ENCODE assay signal across 13 cellular contexts in genomic region chr2:20207051-20207450, GRCh38. TPM values are rescaled to one million over a fixed set of nuclear protein-coding genes. Genes with fewer than 3 reads are reported as not detected.
DNase-seq lines count a peak whose midpoint lies in the region; ATAC-seq and TF ChIP-seq lines count a peak whose summit lies in the region.
"Had no signal": no experiment of that assay in that cellular context is flagged by ENCODE, and none has a peak within 500 bp of the region (broad histone marks: within the 10 kb centered on the region; RNA-seq: fewer than 3 reads in every experiment).

No MANE protein-coding gene starts in this region.

- H3K27me3 Mint-ChIP-seq in activated naive CD4-positive, alpha-beta T cell treated with anti-CD3 and anti-CD28 coated beads, Interleukin-2, amount 10 ng/mL, durations not matched to agents 7 days and 5 days, result peaks cover 9% of the 10 kb centered on the region

- H3K36me3 ChIP-seq in mucosa of stomach (ENCODE audit: control insufficient read depth, insufficient read depth, low read length) (peaks cover 11% of the 10 kb centered on the region), testis (ENCODE audit: low read depth, missing control alignments) (no peaks in the 10 kb centered on the region)
- H3K36me3 ChIP-seq: spleen had no signal

- TF ChIP-seq CTCF in testis (IDR thresholded peaks at IDR 0.05), result no peak

- CTCF ChIA-PET in activated naive CD4-positive, alpha-beta T cell treated with anti-CD3 and anti-CD28 coated beads, Interleukin-2, amount 10 ng/mL, durations not matched to agents 7 days and 5 days (lab: Charles Lee), result no interaction called here

- H3K27me3 ChIP-seq in mucosa of stomach (ENCODE audit: control insufficient read depth, insufficient read depth, low read length) (no peaks in the 10 kb centered on the region), testis (no peaks in the 10 kb centered on the region)
- H3K27me3 ChIP-seq: spleen had no signal

- no peaks in the 10 kb centered on the region for H3K36me3 Mint-ChIP-seq in activated naive CD4-positive, alpha-beta T cell treated with anti-CD3 and anti-CD28 coated beads, Interleukin-2, amount 10 ng/mL, durations not matched to agents 7 days and 5 days
- H3K36me3 Mint-ChIP-seq: CD14-positive monocyte had no signal

- H3K4me1 Mint-ChIP-seq in activated naive CD4-positive, alpha-beta T cell treated with anti-CD3 and anti-CD28 coated beads, Interleukin-2, amount 10 ng/mL, durations not matched to agents 7 days and 5 days, result no peaks in the 10 kb centered on the region

- H3K4me3 Mint-ChIP-seq in activated naive CD4-positive, alpha-beta T cell treated with anti-CD3 and anti-CD28 coated beads, Interleukin-2, amount 10 ng/mL, durations not matched to agents 7 days and 5 days, result no peak overlapping the region
- H3K4me3 Mint-ChIP-seq: activated CD8-positive, alpha-beta T cell treated with anti-CD3 and anti-CD28 coated beads, Interleukin-2, amount 10 ng/mL, durations not matched to agents 7 days and 5 days; CD14-positive monocyte had no signal

- no peak for TF ChIP-seq POLR2A in testis (IDR thresholded peaks at IDR 0.05)

- H3K9ac ChIP-seq in mucosa of stomach (ENCODE audit: low read length), result peak overlapping the region; percentile 40
- H3K9ac ChIP-seq: SK-N-SH had no signal

- DNase-seq in activated naive CD4-positive, alpha-beta T cell treated with anti-CD3 and anti-CD28 coated beads, Interleukin-2, amount 10 ng/mL, durations not matched to agents 7 days and 5 days, result no peak
- no peak for DNase-seq in OCI-M2 (lab: John Stamatoyannopoulos, UW; ENCODE audit: unreplicated experiment)
- DNase-seq in testis, result no peak
- no peak for DNase-seq in foreskin melanocyte
- DNase-seq: activated CD8-positive, alpha-beta T cell treated with anti-CD3 and anti-CD28 coated beads, Interleukin-2, amount 10 ng/mL, durations not matched to agents 7 days and 5 days; SK-N-SH; spleen had no signal

- H3K9me3 ChIP-seq in mucosa of stomach (ENCODE audit: control insufficient read depth, low read length) (no peaks in the 10 kb centered on the region), testis (no peaks in the 10 kb centered on the region)
- H3K9me3 ChIP-seq: SK-N-SH, spleen had no signal

- no peak overlapping the region for H3K4me3 ChIP-seq in mucosa of stomach (ENCODE audit: low read length)
- no peak overlapping the region for H3K4me3 ChIP-seq in testis
- H3K4me3 ChIP-seq: K562, spleen had no signal

- no peak overlapping the region for H3K27ac ChIP-seq in testis

- intact Hi-C loops in testis (cut with DNase I; ENCODE audit: low total_unique reads), result no loop called here

- H3K4me1 ChIP-seq in mucosa of stomach (ENCODE audit: control insufficient read depth, insufficient read depth, low read length), result peaks cover 75% of the 10 kb centered on the region
- no peaks in the 10 kb centered on the region for H3K4me1 ChIP-seq in testis

- 77 to 83% methylated on average over 4 to 5 of the region's 5 CpGs for WGBS in testis, 2 donors

- ATAC-seq in GM18502 (IDR thresholded peaks at IDR 0.05; ENCODE audit: poor library complexity, unreplicated experiment) (peak; percentile 58), GM21619 (IDR thresholded peaks at IDR 0.05; ENCODE audit: unreplicated experiment) (peak; percentile 62), HG03558 (IDR thresholded peaks at IDR 0.05; ENCODE audit: extremely low read depth, unreplicated experiment) (peak; percentile 69)
- ATAC-seq: activated CD8-positive, alpha-beta T cell treated with anti-CD3 and anti-CD28 coated beads, Interleukin-2, amount 10 ng/mL, durations not matched to agents 7 days and 5 days; K562 had no signal

- no peak overlapping the region for H3K27ac Mint-ChIP-seq in activated naive CD4-positive, alpha-beta T cell treated with anti-CD3 and anti-CD28 coated beads, Interleukin-2, amount 10 ng/mL, durations not matched to agents 7 days and 5 days
- H3K27ac Mint-ChIP-seq: activated CD8-positive, alpha-beta T cell treated with anti-CD3 and anti-CD28 coated beads, Interleukin-2, amount 10 ng/mL, durations not matched to agents 7 days and 5 days had no signal

- H3K9me3 Mint-ChIP-seq in activated naive CD4-positive, alpha-beta T cell treated with anti-CD3 and anti-CD28 coated beads, Interleukin-2, amount 10 ng/mL, durations not matched to agents 7 days and 5 days, result no peaks in the 10 kb centered on the region
- H3K9me3 Mint-ChIP-seq: CD14-positive monocyte had no signal

RNA-seq across cellular contexts. Expression of gene SDC1, which starts 17.9 kb away (rescaled TPM):
- 1 to 10 TPM; 8.7 to 9.2 TPM for total RNA-seq in testis
- 11.9 TPM for polyA plus RNA-seq in testis (ENCODE audit: insufficient read depth, low read depth, low replicate concordance)
- total RNA-seq: activated CD8-positive, alpha-beta T cell treated with anti-CD3 and anti-CD28 coated beads, Interleukin-2, amount 10 ng/mL, durations not matched to agents 7 days and 5 days had no signal
- polyA plus RNA-seq: CD14-positive monocyte had no signal
